Comparison of ENCODE assay signal across 16 cellular contexts in the genomic region with DNA sequence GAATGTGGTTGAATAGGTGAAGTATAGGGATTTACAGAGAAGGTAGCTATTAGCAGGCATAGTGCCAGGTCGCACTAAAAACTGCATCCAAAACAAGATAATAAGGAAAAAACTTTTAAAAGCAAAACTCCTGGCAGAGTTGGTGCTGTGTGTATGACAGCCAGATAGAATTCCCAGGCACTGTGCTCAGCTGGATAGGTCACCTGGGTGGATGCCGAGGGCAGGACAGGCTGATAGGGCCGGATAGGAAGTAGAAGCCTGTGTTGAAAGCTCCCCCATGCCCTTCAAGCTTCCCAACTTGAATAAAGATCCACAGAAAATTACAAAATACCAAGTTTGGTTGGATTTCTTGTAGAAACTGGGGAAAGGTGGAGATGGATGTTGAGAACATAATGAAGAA. TPM values are rescaled to one million over a fixed set of nuclear protein-coding genes. Genes with fewer than 3 reads are reported as not detected.
A peak's percentile ranks its signal among the peaks of the same experiment; 100 is the strongest.
DNase-seq lines count a peak whose midpoint lies in the region; ATAC-seq and TF ChIP-seq lines count a peak whose summit lies in the region.
"Had no signal": no experiment of that assay in that cellular context is flagged by ENCODE, and none has a peak within 500 bp of the region (broad histone marks: within the 10 kb centered on the region; RNA-seq: fewer than 3 reads in every experiment).

No MANE protein-coding gene starts in this region.

- TF ChIP-seq CTCF in GM23338 (conservative IDR thresholded peaks at IDR 0.05; ENCODE audit: low read depth in 2 of 2) (no peak), body of pancreas (IDR thresholded peaks at IDR 0.05) (no peak), stomach (IDR thresholded peaks at IDR 0.05) (no peak)

- H3K14ac ChIP-seq in mesenchymal stem cell (ENCODE audit: low read length in 2 of 2): no peak overlapping the region

- DNase-seq in GM23338 (ENCODE audit: low spot score) (no peak), body of pancreas (peak; percentile 17 to 43 (median 33)), mesenchymal stem cell (no peak), stomach (peak; percentile 46), cardiac septum (ENCODE audit: low spot score) (no peak), COLO829 (ENCODE audit: low spot score) (no peak)
- DNase-seq in stimulated activated naive B cell treated with anti-CD40 and anti-IgM and Interleukin-4, amounts not matched to agents 10 μg/mL and 1 μg/mL and 100 μg/mL, for 72 hours: no peak
- DNase-seq: BE2C; CD4-positive, alpha-beta memory T cell; COR-L47; DMS153; DND-41; GF-D8 had no signal

- H3K79me2 ChIP-seq in GM23338 (replicated peaks; ENCODE audit: insufficient read depth): no peaks in the 10 kb centered on the region

- H3K4me3 Mint-ChIP-seq in GM23338: no peak overlapping the region
- no peak overlapping the region for H3K4me3 Mint-ChIP-seq in stimulated activated naive B cell treated with anti-CD40 and anti-IgM and Interleukin-4, amounts not matched to agents 10 μg/mL and 1 μg/mL and 100 μg/mL, for 72 hours
- H3K4me3 Mint-ChIP-seq: CD4-positive, alpha-beta memory T cell had no signal

- intact Hi-C loops in body of pancreas (cut with DNase I): no loop called here
- intact Hi-C loops in stomach (cut with DNase I; ENCODE audit: low total_unique reads): no loop called here
- intact Hi-C loops in cardiac septum (cut with DNase I): loop anchor here (10.0 kb wide), 1 partner anchor 87 kb away; no protein-coding TSS in a partner anchor

- H4K91ac ChIP-seq in mesenchymal stem cell (ENCODE audit: low read length): no peak overlapping the region

- ATAC-seq in GM23338: no peak
- ATAC-seq in body of pancreas: peak; percentile 71
- no peak for ATAC-seq in stimulated activated naive B cell treated with anti-CD40 and anti-IgM and Interleukin-4, amounts not matched to agents 10 μg/mL and 1 μg/mL and 100 μg/mL, for 72 hours (replicated peaks)
- ATAC-seq: A549, HCT116 had no signal

- no peak overlapping the region for H4K8ac ChIP-seq in mesenchymal stem cell (ENCODE audit: low read length)

- WGBS in body of pancreas, 2 donors: 10 to 12% methylated on average over 3 of the region's 3 CpGs
- no CpG with 5 or more reads among the region's 3 CpGs for WGBS in mesenchymal stem cell
- WGBS in stomach, 5 donors: 27 to 61% (median 41%) methylated on average over 3 of the region's 3 CpGs

- no peak overlapping the region for H3K27ac Mint-ChIP-seq in GM23338
- no peak overlapping the region for H3K27ac Mint-ChIP-seq in stimulated activated naive B cell treated with anti-CD40 and anti-IgM and Interleukin-4, amounts not matched to agents 10 μg/mL and 1 μg/mL and 100 μg/mL, for 72 hours
- H3K27ac Mint-ChIP-seq: CD4-positive, alpha-beta memory T cell had no signal

- H2BK5ac ChIP-seq in mesenchymal stem cell (ENCODE audit: low read depth, low read length, poor library complexity, severe bottlenecking): no peak overlapping the region

- H3K36me3 ChIP-seq in GM23338 (ENCODE audit: insufficient read depth) (no peaks in the 10 kb centered on the region), body of pancreas (replicated peaks in 1 of 2; ENCODE audit: insufficient read depth in 1 of 2, low read depth in 2 of 2) (no peaks in the 10 kb centered on the region), mesenchymal stem cell (ENCODE audit: control insufficient read depth in 1 of 2, insufficient read depth in 2 of 2, low read depth in 1 of 2, low read length in 2 of 2) (no peaks in the 10 kb centered on the region), stomach (no peaks in the 10 kb centered on the region)
- H3K36me3 ChIP-seq: BE2C had no signal

- H3K27me3 ChIP-seq in GM23338 (ENCODE audit: insufficient read depth) (no peaks in the 10 kb centered on the region), body of pancreas (no peaks in the 10 kb centered on the region), mesenchymal stem cell (ENCODE audit: control insufficient read depth in 1 of 2, insufficient read depth in 1 of 2, low read length in 2 of 2) (peaks cover 0 to 41% of the 10 kb centered on the region in 2 experiments), stomach (no peaks in the 10 kb centered on the region)
- H3K27me3 ChIP-seq: BE2C had no signal

- H3K9me3 ChIP-seq in body of pancreas: no peaks in the 10 kb centered on the region
- H3K9me3 ChIP-seq in mesenchymal stem cell (ENCODE audit: control insufficient read depth, low read length): no peaks in the 10 kb centered on the region
- no peaks in the 10 kb centered on the region for H3K9me3 ChIP-seq in stomach
- H3K9me3 ChIP-seq: A549, BE2C had no signal

- H3K9me2 ChIP-seq in GM23338 (ENCODE audit: insufficient read depth): peaks cover 14% of the 10 kb centered on the region

- no peaks in the 10 kb centered on the region for H3K27me3 Mint-ChIP-seq in GM23338 (ENCODE audit: insufficient read depth, low read depth, poor library complexity)
- H3K27me3 Mint-ChIP-seq in stimulated activated naive B cell treated with anti-CD40 and anti-IgM and Interleukin-4, amounts not matched to agents 10 μg/mL and 1 μg/mL and 100 μg/mL, for 72 hours: peaks cover 28 to 37% of the 10 kb centered on the region in 2 donors

- H3K4me1 ChIP-seq in GM23338 (ENCODE audit: insufficient read depth) (no peaks in the 10 kb centered on the region), body of pancreas (peaks cover 16% of the 10 kb centered on the region), mesenchymal stem cell (ENCODE audit: control insufficient read depth, insufficient read depth, low read depth, low read length) (peaks cover 4% of the 10 kb centered on the region), stomach (peaks cover 0 to 10% (median 3%) of the 10 kb centered on the region in 4 donors)
- H3K4me1 ChIP-seq: A549 had no signal

- no peaks in the 10 kb centered on the region for H3K79me1 ChIP-seq in mesenchymal stem cell (replicated peaks; ENCODE audit: low read length, poor library complexity, severe bottlenecking)

- no peak overlapping the region for H3K4me3 ChIP-seq in GM23338
- H3K4me3 ChIP-seq in body of pancreas: no peak overlapping the region
- no peak overlapping the region for H3K4me3 ChIP-seq in mesenchymal stem cell (ENCODE audit: insufficient read depth in 1 of 2, low read depth in 1 of 2, low read length in 2 of 2)
- no peak overlapping the region for H3K4me3 ChIP-seq in stomach
- H3K4me3 ChIP-seq: A549 had no signal

- no peak overlapping the region for H3K18ac ChIP-seq in mesenchymal stem cell (ENCODE audit: low read depth in 1 of 2, low read length in 2 of 2)

- no peaks in the 10 kb centered on the region for H3K4me1 Mint-ChIP-seq in GM23338
- no peaks in the 10 kb centered on the region for H3K4me1 Mint-ChIP-seq in stimulated activated naive B cell treated with anti-CD40 and anti-IgM and Interleukin-4, amounts not matched to agents 10 μg/mL and 1 μg/mL and 100 μg/mL, for 72 hours
- H3K4me1 Mint-ChIP-seq: CD4-positive, alpha-beta memory T cell had no signal

- H2AFZ ChIP-seq in GM23338 (peak overlapping the region; percentile 90), mesenchymal stem cell (ENCODE audit: low read depth, low read length) (no peak overlapping the region)

- H3K9me3 Mint-ChIP-seq in GM23338: no peaks in the 10 kb centered on the region; the same call in 1 of the 3 replicates
- H3K9me3 Mint-ChIP-seq in stimulated activated naive B cell treated with anti-CD40 and anti-IgM and Interleukin-4, amounts not matched to agents 10 μg/mL and 1 μg/mL and 100 μg/mL, for 72 hours: peaks cover 2 to 4% of the 10 kb centered on the region in 2 donors

- H3K4me2 ChIP-seq in GM23338 (no peak overlapping the region), mesenchymal stem cell (ENCODE audit: low read length, poor library complexity, severe bottlenecking) (no peak overlapping the region)
- H3K4me2 ChIP-seq: A549 had no signal

- H3K4ac ChIP-seq in mesenchymal stem cell (ENCODE audit: low read depth in 1 of 2, low read length in 2 of 2): no peak overlapping the region

- H2AK5ac ChIP-seq in mesenchymal stem cell (ENCODE audit: low read length, severe bottlenecking): peak overlapping the region; percentile 21

- H2BK15ac ChIP-seq in mesenchymal stem cell (ENCODE audit: low read depth, poor library complexity, severe bottlenecking): no peak overlapping the region

- no peak overlapping the region for H2BK120ac ChIP-seq in mesenchymal stem cell (ENCODE audit: low read depth, low read length)

- H3K9ac ChIP-seq in mesenchymal stem cell (ENCODE audit: low read length): no peak overlapping the region

- H3K27ac ChIP-seq in GM23338 (ENCODE audit: low read depth) (no peak overlapping the region), body of pancreas (peak overlapping the region in 1 of 4 donors; percentile 14), mesenchymal stem cell (ENCODE audit: low read length, poor library complexity, severe bottlenecking) (no peak overlapping the region), stomach (no peak overlapping the region)
- H3K27ac ChIP-seq: A549, C4-2B had no signal

- H4K20me1 ChIP-seq in GM23338 (replicated peaks; ENCODE audit: insufficient read depth): no peaks in the 10 kb centered on the region

- no peak for TF ChIP-seq POLR2A in body of pancreas (IDR thresholded peaks at IDR 0.05)
- no peak for TF ChIP-seq POLR2A in stomach (IDR thresholded peaks at IDR 0.05)

- no peaks in the 10 kb centered on the region for H3K36me3 Mint-ChIP-seq in GM23338 (ENCODE audit: low read depth)
- no peaks in the 10 kb centered on the region for H3K36me3 Mint-ChIP-seq in stimulated activated naive B cell treated with anti-CD40 and anti-IgM and Interleukin-4, amounts not matched to agents 10 μg/mL and 1 μg/mL and 100 μg/mL, for 72 hours
- H3K36me3 Mint-ChIP-seq: CD4-positive, alpha-beta memory T cell had no signal

- H2BK12ac ChIP-seq in mesenchymal stem cell (ENCODE audit: low read length in 2 of 2): no peak overlapping the region

- TF ChIP-seq EP300 in stomach (IDR thresholded peaks at IDR 0.05): no peak

- no peak overlapping the region for H3K23ac ChIP-seq in mesenchymal stem cell (ENCODE audit: low read length in 2 of 2)

- no peaks in the 10 kb centered on the region for H3F3A ChIP-seq in GM23338 (replicated peaks; ENCODE audit: low read depth)

RNA-seq across cellular contexts. Expression of gene TDRD3, which starts 48.9 kb away (rescaled TPM):
- 13.1 and 14.8 TPM in 2 replicates for total RNA-seq in GM23338 (2014; rRNA removed; shearing (Covaris generic))
- polyA plus RNA-seq in GM23338 (2016; fragmentation: Nextera tagmentation; extraction: Ambion mirVana) (10.6 and 13.3 TPM in 2 replicates), stomach (10 to 100 TPM in 2 of 3 donors, 1 to 10 TPM in 1; 9.7 to 19.1 (median 13.8) TPM)
- total RNA-seq in body of pancreas (10 to 100 TPM; 20.0 to 22.7 TPM), stomach (10 to 100 TPM; 12.5 to 67.1 (median 62.2) TPM), cardiac septum (47.8 TPM)
- polyA plus RNA-seq in mesenchymal stem cell (2013, experiment 1 of 2): 6.9 TPM
- polyA plus RNA-seq in mesenchymal stem cell (2013, experiment 2 of 2): 7.4 TPM

Comparison
In these comparisons a context has a peak if more than half of its experiments do, and no peak if none do; other contexts are left out.
1. DNase-seq: peak in body of pancreas (4 of 4) and stomach (single experiment); none in GM23338 (single experiment), mesenchymal stem cell (single experiment), cardiac septum (single experiment), stimulated activated naive B cell treated with anti-CD40 and anti-IgM and Interleukin-4, amounts not matched to agents 10 μg/mL and 1 μg/mL and 100 μg/mL, for 72 hours (single experiment) and COLO829 (single experiment).